In the genomic region with DNA sequence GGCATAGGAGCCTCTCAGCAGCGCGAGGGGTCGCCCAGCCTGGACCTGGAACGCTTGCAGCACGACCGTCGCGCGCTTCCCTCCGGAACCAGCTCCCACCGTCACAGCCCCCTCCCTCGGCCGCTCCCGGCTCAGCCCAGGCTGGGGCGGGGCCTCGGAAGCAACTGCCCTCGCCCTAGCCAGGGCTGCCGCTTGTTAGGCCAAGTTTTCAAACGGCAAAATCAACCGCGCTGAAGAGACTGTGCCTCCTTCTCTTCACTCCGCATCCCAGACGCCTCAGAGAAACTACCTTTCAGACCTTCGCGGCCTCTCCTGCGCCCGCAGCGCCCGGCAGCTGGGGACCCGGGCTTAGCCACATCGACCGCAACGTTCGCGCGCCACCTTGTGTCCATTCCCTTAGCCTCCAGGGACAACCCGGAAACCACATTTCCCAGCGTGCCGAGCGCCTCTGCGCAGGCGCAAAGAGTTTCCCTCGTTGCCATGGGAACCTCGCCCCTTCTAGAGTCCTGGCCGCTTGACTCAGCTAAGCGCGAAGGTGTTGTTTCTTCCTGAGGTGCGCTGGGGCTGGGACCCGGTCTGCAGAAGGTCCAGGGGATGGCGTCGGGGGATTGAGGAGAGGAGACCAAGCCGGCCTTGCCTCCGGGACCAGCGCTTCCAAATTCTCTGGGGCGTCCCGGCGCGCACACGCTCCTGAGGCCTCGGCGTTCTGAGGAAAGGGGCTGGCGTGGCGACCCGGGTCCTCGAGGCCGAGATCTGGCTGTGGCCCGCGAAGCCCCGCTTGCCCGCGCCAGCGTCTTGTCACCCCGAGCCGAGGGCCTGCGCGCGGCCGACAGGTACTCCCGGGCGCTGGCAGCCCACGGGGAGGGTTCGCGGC, we compare ENCODE assay signal across 8 cellular contexts. TPM values are rescaled to one million over a fixed set of nuclear protein-coding genes. Genes with fewer than 3 reads are reported as not detected.
DNase-seq lines count a peak whose midpoint lies in the region; ATAC-seq and TF ChIP-seq lines count a peak whose summit lies in the region.

No MANE protein-coding gene starts in this region.

- H3K27me3 ChIP-seq in left ventricle myocardium inferior (ENCODE audit: low read depth), result no peaks in the 10 kb centered on the region

- intact Hi-C loops in left ventricle myocardium inferior (cut with micrococcal nuclease), result loop anchor here (5.0 kb wide), 1 partner anchor 55 kb away; no protein-coding TSS in a partner anchor

- no peaks in the 10 kb centered on the region for H3K36me3 Mint-ChIP-seq in progenitor cell of endocrine pancreas (ENCODE audit: insufficient read depth)

- no peaks in the 10 kb centered on the region for H3K27me3 Mint-ChIP-seq in progenitor cell of endocrine pancreas

- H3K27ac ChIP-seq in left ventricle myocardium inferior (replicated peaks), result peak overlapping the region; percentile 98

- H3K36me3 ChIP-seq in left ventricle myocardium inferior, result no peaks in the 10 kb centered on the region

- no peaks in the 10 kb centered on the region for H3K9me3 Mint-ChIP-seq in progenitor cell of endocrine pancreas (ENCODE audit: low read depth)

- H3K4me1 Mint-ChIP-seq in progenitor cell of endocrine pancreas (ENCODE audit: low read depth), result peaks cover 8% of the 10 kb centered on the region

- peaks cover 30% of the 10 kb centered on the region for H3K4me1 ChIP-seq in left ventricle myocardium inferior

- peak overlapping the region; percentile 83 for H3K4me3 ChIP-seq in left ventricle myocardium inferior

- in situ Hi-C loops in GM13976 (cut with MboI; ENCODE audit: low sequenced_read_pairs, unreplicated experiment), result no loop called here

- DNase-seq in GM13976 (ENCODE audit: low spot score), result peak; percentile 100
- DNase-seq in NCI-H1436 treated with DMSO at 0.1 percent for 48 hours (lab: John Stamatoyannopoulos, UW), result peak; percentile 78
- peak; percentile 97 for DNase-seq in T follicular helper cell (ENCODE audit: low read depth)
- peak; percentile 84 for DNase-seq in amniotic epithelial cell (ENCODE audit: low read depth)
- peak; percentile 95 for DNase-seq in left ventricle myocardium inferior
- peak; percentile 99 for DNase-seq in progenitor cell of endocrine pancreas (ENCODE audit: low spot score, unreplicated experiment)
- DNase-seq in ureter (ENCODE audit: low spot score), result peak; percentile 98

- ATAC-seq in HG02852 (IDR thresholded peaks at IDR 0.05; ENCODE audit: unreplicated experiment), result peak; percentile 81

- H3K9me3 ChIP-seq in left ventricle myocardium inferior (replicated peaks), result no peaks in the 10 kb centered on the region

- peak overlapping the region; percentile 96 for H3K4me3 Mint-ChIP-seq in progenitor cell of endocrine pancreas (ENCODE audit: low read depth)

- H3K27ac Mint-ChIP-seq in progenitor cell of endocrine pancreas, result peak overlapping the region; percentile 96

- TF ChIP-seq CTCF in GM13976 (IDR thresholded peaks at IDR 0.05; ENCODE audit: borderline replicate concordance, control extremely low read depth, extremely low read depth, insufficient read depth, missing control alignments) (peak; percentile 96), left ventricle myocardium inferior (IDR thresholded peaks at IDR 0.05; ENCODE audit: borderline replicate concordance) (peak; percentile 97), progenitor cell of endocrine pancreas (IDR thresholded peaks at IDR 0.05; ENCODE audit: unreplicated experiment) (peak; percentile 92)

RNA-seq across cellular contexts. Expression of a gene that starts 14.3 kb away (rescaled TPM):
- total RNA-seq in left ventricle myocardium inferior (14.9 TPM), progenitor cell of endocrine pancreas (48.9 and 56.9 TPM in 2 replicates), ureter (258 TPM)

RNA-seq across cellular contexts. Expression of a gene that starts 28.5 kb away (rescaled TPM):
- total RNA-seq in left ventricle myocardium inferior, result 11.8 TPM
- total RNA-seq in progenitor cell of endocrine pancreas, result 74.9 and 76.0 TPM in 2 replicates
- total RNA-seq in ureter, result 110 TPM

RNA-seq across cellular contexts. Expression of a gene that starts 35.7 kb away (rescaled TPM):
- total RNA-seq in left ventricle myocardium inferior, result 47.0 TPM
- 19.8 and 21.1 TPM in 2 replicates for total RNA-seq in progenitor cell of endocrine pancreas
- total RNA-seq in ureter, result 57.9 TPM

RNA-seq across cellular contexts. Expression of a gene that starts 51.3 kb away (rescaled TPM):
- total RNA-seq in left ventricle myocardium inferior, result 53.8 TPM
- total RNA-seq in progenitor cell of endocrine pancreas, result 52.9 and 53.0 TPM in 2 replicates
- total RNA-seq in ureter, result 75.9 TPM

RNA-seq across cellular contexts. Expression of a gene that starts 55.8 kb away (rescaled TPM):
- 0.82 TPM for total RNA-seq in left ventricle myocardium inferior
- total RNA-seq in progenitor cell of endocrine pancreas, result 5.4 and 6.9 TPM in 2 replicates
- 1.4 TPM for total RNA-seq in ureter

Comparison
In these comparisons a context has a peak if more than half of its experiments do, and no peak if none do; other contexts are left out.
1. Peak in every context shown above with its lines: DNase-seq, ATAC-seq, H3K4me3 ChIP-seq and H3K27ac ChIP-seq.